9 cellular contexts compared by ENCODE assay signal in genomic region chr2:17804358-17804757, GRCh38.
A peak's percentile ranks its signal among the peaks of the same experiment; 100 is the strongest.
DNase-seq lines count a peak whose midpoint lies in the region; ATAC-seq lines count a peak whose summit lies in the region.
"Had no signal": no experiment of that assay in that cellular context is flagged by ENCODE, and none has a peak within 500 bp of the region (broad histone marks: within the 10 kb centered on the region; RNA-seq: fewer than 3 reads in every experiment).

No MANE protein-coding gene starts in this region.

- peak; percentile 37 for ATAC-seq in GM19023 (IDR thresholded peaks at IDR 0.05; ENCODE audit: unreplicated experiment)
- ATAC-seq in HG02623 (IDR thresholded peaks at IDR 0.05; ENCODE audit: unreplicated experiment): peak; percentile 60
- peak; percentile 38 for ATAC-seq in HG03575 (IDR thresholded peaks at IDR 0.05; ENCODE audit: extremely low read depth, insufficient number of reproducible peaks, low FRiP score, unreplicated experiment)

- DNase-seq in pons (ENCODE audit: low spot score): peak; percentile 36
- DNase-seq in COR-L47 (lab: John Stamatoyannopoulos, UW): no peak
- no peak for DNase-seq in NCI-H524 (lab: John Stamatoyannopoulos, UW)
- no peak for DNase-seq in NCI-H1105 treated with DMSO at 0.1 percent for 48 hours (lab: John Stamatoyannopoulos, UW)
- no peak for DNase-seq in nucleus accumbens (lab: John Stamatoyannopoulos, UW)
- DNase-seq: NCI-H510A had no signal
